Comparison of ENCODE assay signal across 11 cellular contexts in the genomic region with DNA sequence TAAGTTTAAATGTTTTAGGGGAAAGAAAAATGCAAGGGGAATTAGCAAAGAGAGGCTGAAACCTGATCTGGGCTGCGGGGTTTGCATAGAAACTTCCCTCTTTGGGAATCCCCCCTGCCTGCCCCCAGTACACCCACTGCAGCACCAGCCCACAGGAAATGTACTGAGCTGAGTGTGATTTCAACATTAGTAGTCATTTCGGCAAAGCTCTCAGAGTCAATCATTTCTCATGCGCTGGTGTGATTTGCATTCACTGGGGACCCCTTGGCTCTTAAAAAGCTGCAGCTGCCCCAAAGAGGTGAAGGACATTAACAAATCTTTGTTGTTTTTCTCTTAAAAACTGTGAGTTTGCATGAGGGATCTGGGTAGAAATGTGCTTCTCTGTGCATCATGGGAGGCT.
DNase-seq lines count a peak whose midpoint lies in the region; ATAC-seq lines count a peak whose summit lies in the region.
"Had no signal": no experiment of that assay in that cellular context is flagged by ENCODE, and none has a peak within 500 bp of the region (broad histone marks: within the 10 kb centered on the region; RNA-seq: fewer than 3 reads in every experiment).

No MANE protein-coding gene starts in this region.

- H3K14ac ChIP-seq in neuronal stem cell (ENCODE audit: low read length), result no peak overlapping the region

- H3K4me1 Mint-ChIP-seq in activated CD4-positive, alpha-beta T cell treated with anti-CD3 and anti-CD28 coated beads, Interleukin-2, amount 10 ng/mL, durations not matched to agents 7 days and 5 days, result peaks cover 4% of the 10 kb centered on the region

- POLR2A ChIA-PET in activated CD4-positive, alpha-beta T cell treated with anti-CD3 and anti-CD28 coated beads, Interleukin-2, amount 10 ng/mL, durations not matched to agents 7 days and 5 days (lab: Charles Lee), result no interaction called here

- H2BK5ac ChIP-seq in neuronal stem cell (ENCODE audit: low read length), result no peak overlapping the region

- no peak overlapping the region for H3K9ac ChIP-seq in neuronal stem cell (ENCODE audit: low read depth, low read length, poor library complexity)

- H3K4ac ChIP-seq in neuronal stem cell (ENCODE audit: low read length), result no peak overlapping the region

- H3K27ac ChIP-seq in neuronal stem cell (replicated peaks; ENCODE audit: low read length), result no peak overlapping the region

- peak; percentile 31 for ATAC-seq in left ventricle myocardium superior
- no peak for ATAC-seq in Right ventricle myocardium superior (ENCODE audit: poor library complexity)
- ATAC-seq in HG02798 (IDR thresholded peaks at IDR 0.05; ENCODE audit: poor library complexity, unreplicated experiment), result peak; percentile 84

- H3K23ac ChIP-seq in neuronal stem cell (ENCODE audit: low read depth, low read length, poor library complexity), result no peak overlapping the region

- in situ Hi-C loops in KBM-7 (cut with MboI; ENCODE audit: low pct_unique_long_range_greater_than_20kb, low sequenced_read_pairs), result no loop called here

- no peak overlapping the region for H3K4me2 ChIP-seq in neuronal stem cell (ENCODE audit: insufficient read depth, low read length, poor library complexity, severe bottlenecking)

- no peak overlapping the region for H4K8ac ChIP-seq in neuronal stem cell (ENCODE audit: low read depth, low read length)

- H4K91ac ChIP-seq in neuronal stem cell (ENCODE audit: low read depth, low read length, poor library complexity), result no peak overlapping the region

- no peak overlapping the region for H3K4me3 ChIP-seq in neuronal stem cell (ENCODE audit: low read length in 2 of 2)

- H3K9me3 Mint-ChIP-seq in activated CD4-positive, alpha-beta T cell treated with anti-CD3 and anti-CD28 coated beads, Interleukin-2, amount 10 ng/mL, durations not matched to agents 7 days and 5 days, result no peaks in the 10 kb centered on the region

- no peak overlapping the region for H2AFZ ChIP-seq in neuronal stem cell (ENCODE audit: low read length)

- H2BK120ac ChIP-seq in neuronal stem cell (ENCODE audit: low read depth, low read length), result no peak overlapping the region

- no peak overlapping the region for H3K18ac ChIP-seq in neuronal stem cell (ENCODE audit: low read length)

- no peak for DNase-seq in left ventricle myocardium superior
- no peak for DNase-seq in Right ventricle myocardium superior
- DNase-seq in M059J (ENCODE audit: low read depth), result peak; percentile 29
- DNase-seq in KBM-7, result no peak
- DNase-seq in activated CD4-positive, alpha-beta T cell treated with anti-CD3 and anti-CD28 coated beads, Interleukin-2, amount 10 ng/mL, durations not matched to agents 7 days and 5 days, result no peak
- no peak for DNase-seq in NCI-H2107 (lab: John Stamatoyannopoulos, UW)
- DNase-seq in neuronal stem cell (ENCODE audit: low spot score), result no peak
- DNase-seq: activated CD4-positive, alpha-beta T cell treated with anti-CD3 and anti-CD28 coated beads for 48 hours; GOT3; NCI-H510A had no signal

- H3K4me3 Mint-ChIP-seq in activated CD4-positive, alpha-beta T cell treated with anti-CD3 and anti-CD28 coated beads, Interleukin-2, amount 10 ng/mL, durations not matched to agents 7 days and 5 days, result no peak overlapping the region

- intact Hi-C loops in left ventricle myocardium superior (cut with micrococcal nuclease), result no loop called here
- intact Hi-C loops in Right ventricle myocardium superior (cut with DNase I), result no loop called here

- H2AK5ac ChIP-seq in neuronal stem cell (ENCODE audit: low read depth, low read length), result no peak overlapping the region

- no peaks in the 10 kb centered on the region for H3K79me1 ChIP-seq in neuronal stem cell (ENCODE audit: low read depth, low read length)

- no peaks in the 10 kb centered on the region for H3K27me3 Mint-ChIP-seq in activated CD4-positive, alpha-beta T cell treated with anti-CD3 and anti-CD28 coated beads, Interleukin-2, amount 10 ng/mL, durations not matched to agents 7 days and 5 days

- H2BK12ac ChIP-seq in neuronal stem cell (ENCODE audit: low read length), result no peak overlapping the region

- peaks cover 0 to 24% (median 0%) of the 10 kb centered on the region in 3 experiments for H3K27me3 ChIP-seq in neuronal stem cell (ENCODE audit: control insufficient read depth in 3 of 3, insufficient read depth in 3 of 3, low read depth in 1 of 3, low read length in 3 of 3)

- H3K27ac Mint-ChIP-seq in activated CD4-positive, alpha-beta T cell treated with anti-CD3 and anti-CD28 coated beads, Interleukin-2, amount 10 ng/mL, durations not matched to agents 7 days and 5 days, result no peak overlapping the region

- H3K36me3 ChIP-seq in neuronal stem cell (replicated peaks in 1 of 2; ENCODE audit: control insufficient read depth in 2 of 2, insufficient read depth in 2 of 2, low read length in 2 of 2), result no peaks in the 10 kb centered on the region

- H3K36me3 Mint-ChIP-seq in activated CD4-positive, alpha-beta T cell treated with anti-CD3 and anti-CD28 coated beads, Interleukin-2, amount 10 ng/mL, durations not matched to agents 7 days and 5 days (ENCODE audit: low read depth), result no peaks in the 10 kb centered on the region

- CTCF ChIA-PET in activated CD4-positive, alpha-beta T cell treated with anti-CD3 and anti-CD28 coated beads, Interleukin-2, amount 10 ng/mL, durations not matched to agents 7 days and 5 days (lab: Charles Lee), result no interaction called here

- no peak overlapping the region for H2BK15ac ChIP-seq in neuronal stem cell (ENCODE audit: low read length)

- no CpG with 5 or more reads among the region's 3 CpGs for WGBS in neuronal stem cell (ENCODE audit: extremely low coverage in 2 of 2, insufficient read length in 2 of 2, insufficient replicate concordance in 1 of 2), 2 donors

- no peaks in the 10 kb centered on the region for H3K9me3 ChIP-seq in neuronal stem cell (replicated peaks in 1 of 2; ENCODE audit: control insufficient read depth in 2 of 2, insufficient read depth in 1 of 2, low read depth in 1 of 2, low read length in 2 of 2)

- peaks cover 0 to 5% of the 10 kb centered on the region in 2 donors for H3K4me1 ChIP-seq in neuronal stem cell (ENCODE audit: control insufficient read depth in 2 of 2, insufficient read depth in 1 of 2, low read depth in 1 of 2, low read length in 2 of 2)
